15 cellular contexts compared by ENCODE assay signal in genomic region chr10:86486856-86487255, GRCh38. TPM values are rescaled to one million over a fixed set of nuclear protein-coding genes. Genes with fewer than 3 reads are reported as not detected.
A peak's percentile ranks its signal among the peaks of the same experiment; 100 is the strongest.
DNase-seq lines count a peak whose midpoint lies in the region; ATAC-seq, FAIRE-seq and TF ChIP-seq lines count a peak whose summit lies in the region.
"Had no signal": no experiment of that assay in that cellular context is flagged by ENCODE, and none has a peak within 500 bp of the region (broad histone marks: within the 10 kb centered on the region; RNA-seq: fewer than 3 reads in every experiment).

No MANE protein-coding gene starts in this region.

- H3K9ac ChIP-seq in GM12878 (ENCODE audit: control insufficient read depth, insufficient read depth, low read length) = no peak overlapping the region

- no TSS peak for BruUV-seq in GM12878 (replicated peaks; lab: Mats Ljungman, UMichigan)

- H3K4me1 ChIP-seq in GM12878 (ENCODE audit: control insufficient read depth, insufficient read depth, low read length) = peaks cover 9% of the 10 kb centered on the region
- H3K4me1 ChIP-seq in gastroesophageal sphincter = no peaks in the 10 kb centered on the region

- intact Hi-C loops in GM12878 (cut with micrococcal nuclease; ENCODE audit: unreplicated experiment) = no loop called here
- intact Hi-C loops in Right ventricle myocardium superior (cut with DNase I) = no loop called here

- no peak overlapping the region for H2AFZ ChIP-seq in GM12878 (ENCODE audit: control insufficient read depth, low read depth, low read length)

- peak; percentile 57 for ATAC-seq in GM19452 (IDR thresholded peaks at IDR 0.05; ENCODE audit: unreplicated experiment)
- ATAC-seq in HG03135 (IDR thresholded peaks at IDR 0.05; ENCODE audit: unreplicated experiment) = peak; percentile 48
- ATAC-seq in GM12878 = peak; percentile 78
- no peak for ATAC-seq in gastroesophageal sphincter
- no peak for ATAC-seq in Right ventricle myocardium superior (ENCODE audit: poor library complexity)
- no peak for ATAC-seq in omental fat pad (ENCODE audit: low FRiP score)
- ATAC-seq: activated CD8-positive, alpha-beta memory T cell treated with anti-CD3 and anti-CD28 coated beads, Interleukin-2, amount 10 ng/mL, durations not matched to agents 7 days and 5 days had no signal

- H3K4me3 ChIP-seq in GM12878 (no peak overlapping the region), gastroesophageal sphincter (no peak overlapping the region)
- H3K4me3 ChIP-seq: cardiac muscle cell had no signal

- peak; percentile 20 for DNase-seq in GM13976 (ENCODE audit: low spot score)
- DNase-seq in GM12878 (ENCODE audit: low read depth, low spot score) = peak; percentile 12
- DNase-seq in Right ventricle myocardium superior = no peak
- no peak for DNase-seq in stimulated activated naive CD4-positive, alpha-beta T cell (lab: John Stamatoyannopoulos, UW)
- no peak for DNase-seq in omental fat pad (ENCODE audit: low spot score)
- DNase-seq: activated CD8-positive, alpha-beta memory T cell treated with anti-CD3 and anti-CD28 coated beads, Interleukin-2, amount 10 ng/mL, durations not matched to agents 7 days and 5 days; Calu3; GF-D8; Karpas-422; NCI-H1694 treated with DMSO at 0.1 percent for 48 hours; NCI-H524 treated with DMSO at 0.1 percent for 48 hours had no signal

- CTCF ChIA-PET in GM12878 (lab: Yijun Ruan, JAX) = interaction anchor here (1.2 to 1.5 kb wide), 2 partner anchors 9 to 31 kb away, joined by 3 read pairs; no protein-coding TSS in a partner anchor

- H3K27me3 ChIP-seq in GM12878 (replicated peaks in 1 of 2; ENCODE audit: control insufficient read depth in 2 of 2, insufficient read depth in 2 of 2, low read length in 1 of 2) (no peaks in the 10 kb centered on the region), gastroesophageal sphincter (no peaks in the 10 kb centered on the region)
- H3K27me3 ChIP-seq: cardiac muscle cell had no signal

- SMC1A ChIA-PET in GM12878 (lab: Charles Lee; ENCODE audit: uncharacterized antibody, unreplicated experiment) = no interaction called here

- POLR2A ChIA-PET in GM12878 (lab: Charles Lee) = no interaction called here

- TF ChIP-seq CTCF in GM13976 (IDR thresholded peaks at IDR 0.05; ENCODE audit: borderline replicate concordance, control extremely low read depth, extremely low read depth, insufficient read depth, missing control alignments) (no peak), GM12878 (IDR thresholded peaks at IDR 0.05 in 2 of 3, conservative IDR thresholded peaks at IDR 0.05 in 1 of 3; ENCODE audit: control insufficient read depth in 2 of 3, extremely low read depth in 1 of 3, insufficient read depth in 1 of 3, low read depth in 3 of 3, low read length in 3 of 3) (no peak), gastroesophageal sphincter (IDR thresholded peaks at IDR 0.05) (no peak), omental fat pad (IDR thresholded peaks at IDR 0.05) (no peak)

- TF ChIP-seq EP300 in GM12878 (IDR thresholded peaks at IDR 0.05; ENCODE audit: borderline replicate concordance in 1 of 2, control insufficient read depth in 1 of 2, low read depth in 2 of 2, low read length in 2 of 2) (no peak), gastroesophageal sphincter (IDR thresholded peaks at IDR 0.05) (no peak)

- no peak for TF ChIP-seq RAD21 in GM12878 (IDR thresholded peaks at IDR 0.05; ENCODE audit: insufficient read depth, low read depth, low read length)

- in situ Hi-C loops in GM13976 (cut with MboI; ENCODE audit: low sequenced_read_pairs, unreplicated experiment) = no loop called here
- in situ Hi-C loops in GM12878 (cut with MboI) = no loop called here

- FAIRE-seq in GM12878 (lab: Jason Lieb, UNC) = peak; percentile 41

- no peak for TF ChIP-seq POLR2A in GM12878 (IDR thresholded peaks at IDR 0.05; ENCODE audit: low read depth, low read length)
- no peak for TF ChIP-seq POLR2A in gastroesophageal sphincter (IDR thresholded peaks at IDR 0.05)

- H4K20me1 ChIP-seq in GM12878 (ENCODE audit: control insufficient read depth, insufficient read depth) = no peaks in the 10 kb centered on the region

- WGBS in GM12878 (ENCODE audit: insufficient coverage, insufficient replicate concordance, low lambda C conversion rate, missing lambda C conversion rate) = 27% methylated on average over 4 of the region's 4 CpGs
- WGBS in gastroesophageal sphincter (ENCODE audit: low coverage in 1 of 2), 2 donors = 71 to 86% methylated on average over 1 to 3 of the region's 4 CpGs

- RAD21 ChIA-PET in GM12878 (lab: Charles Lee; ENCODE audit: unreplicated experiment) = no interaction called here

- peak overlapping the region; percentile 24 for H3K4me2 ChIP-seq in GM12878 (ENCODE audit: control insufficient read depth, insufficient read depth)

- H3K9me3 ChIP-seq in GM12878 (replicated peaks; ENCODE audit: control insufficient read depth, insufficient read depth, low read length) (no peaks in the 10 kb centered on the region), gastroesophageal sphincter (no peaks in the 10 kb centered on the region)

- peaks cover 13% of the 10 kb centered on the region for H3K79me2 ChIP-seq in GM12878 (ENCODE audit: control insufficient read depth, insufficient read depth, low read length)

- H3K36me3 ChIP-seq in GM12878 (ENCODE audit: control insufficient read depth in 2 of 2, insufficient read depth in 2 of 2, low read length in 1 of 2) (peaks cover 2 to 12% of the 10 kb centered on the region in 2 experiments), gastroesophageal sphincter (peaks cover 1 to 65% of the 10 kb centered on the region in 2 donors)

- H3K27ac ChIP-seq in GM12878 (ENCODE audit: control insufficient read depth, insufficient read depth) (peak overlapping the region; percentile 46), gastroesophageal sphincter (no peak overlapping the region)
- H3K27ac ChIP-seq: cardiac muscle cell had no signal

TF ChIP-seq in GM12878, 131 proteins besides CTCF, POLR2A, EP300 and RAD21 (continues in another document):
- TF ChIP-seq YY1 (IDR thresholded peaks at IDR 0.05; ENCODE audit: low read depth, low read length) (peak; percentile 65; the same call in 1 of the 2 replicates), SPI1 (IDR thresholded peaks at IDR 0.05; ENCODE audit: borderline replicate concordance, insufficient read depth, low read depth, low read length) (peak; percentile 64; the same call in 1 of the 2 replicates), GABPA (IDR thresholded peaks at IDR 0.05; ENCODE audit: low read depth) (no peak), STAT1 (conservative IDR thresholded peaks at IDR 0.05) (no peak), EED (IDR thresholded peaks at IDR 0.05; ENCODE audit: low read depth) (0 out of 2 replicates have a peak, but pooled peaks have one; percentile 26), CHD4 (IDR thresholded peaks at IDR 0.05) (no peak), MEF2A (IDR thresholded peaks at IDR 0.05; ENCODE audit: insufficient read depth, low read depth, low read length) (no peak)
- TF ChIP-seq, protein P1, sequence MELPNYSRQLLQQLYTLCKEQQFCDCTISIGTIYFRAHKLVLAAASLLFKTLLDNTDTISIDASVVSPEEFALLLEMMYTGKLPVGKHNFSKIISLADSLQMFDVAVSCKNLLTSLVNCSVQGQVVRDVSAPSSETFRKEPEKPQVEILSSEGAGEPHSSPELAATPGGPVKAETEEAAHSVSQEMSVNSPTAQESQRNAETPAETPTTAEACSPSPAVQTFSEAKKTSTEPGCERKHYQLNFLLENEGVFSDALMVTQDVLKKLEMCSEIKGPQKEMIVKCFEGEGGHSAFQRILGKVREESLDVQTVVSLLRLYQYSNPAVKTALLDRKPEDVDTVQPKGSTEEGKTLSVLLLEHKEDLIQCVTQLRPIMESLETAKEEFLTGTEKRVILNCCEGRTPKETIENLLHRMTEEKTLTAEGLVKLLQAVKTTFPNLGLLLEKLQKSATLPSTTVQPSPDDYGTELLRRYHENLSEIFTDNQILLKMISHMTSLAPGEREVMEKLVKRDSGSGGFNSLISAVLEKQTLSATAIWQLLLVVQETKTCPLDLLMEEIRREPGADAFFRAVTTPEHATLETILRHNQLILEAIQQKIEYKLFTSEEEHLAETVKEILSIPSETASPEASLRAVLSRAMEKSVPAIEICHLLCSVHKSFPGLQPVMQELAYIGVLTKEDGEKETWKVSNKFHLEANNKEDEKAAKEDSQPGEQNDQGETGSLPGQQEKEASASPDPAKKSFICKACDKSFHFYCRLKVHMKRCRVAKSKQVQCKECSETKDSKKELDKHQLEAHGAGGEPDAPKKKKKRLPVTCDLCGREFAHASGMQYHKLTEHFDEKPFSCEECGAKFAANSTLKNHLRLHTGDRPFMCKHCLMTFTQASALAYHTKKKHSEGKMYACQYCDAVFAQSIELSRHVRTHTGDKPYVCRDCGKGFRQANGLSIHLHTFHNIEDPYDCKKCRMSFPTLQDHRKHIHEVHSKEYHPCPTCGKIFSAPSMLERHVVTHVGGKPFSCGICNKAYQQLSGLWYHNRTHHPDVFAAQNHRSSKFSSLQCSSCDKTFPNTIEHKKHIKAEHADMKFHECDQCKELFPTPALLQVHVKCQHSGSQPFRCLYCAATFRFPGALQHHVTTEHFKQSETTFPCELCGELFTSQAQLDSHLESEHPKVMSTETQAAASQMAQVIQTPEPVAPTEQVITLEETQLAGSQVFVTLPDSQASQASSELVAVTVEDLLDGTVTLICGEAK (IDR thresholded peaks at IDR 0.05; ENCODE audit: borderline replicate concordance) = no peak

RNA-seq across cellular contexts. Expression of gene WAPL, which starts 34.7 kb away (rescaled TPM):
- total RNA-seq in GM12878 (2013; cell fraction: nucleolus; rRNA removed) = 71.4 and 74.0 TPM in 2 replicates
- 31.6 and 42.6 TPM in 2 replicates for total RNA-seq in GM12878 (2014; rRNA removed)
- total RNA-seq in GM12878 (2014; rRNA removed; fragmentation: Illumina TruSeq; extraction: Trizol) = 43.4 and 45.8 TPM in 2 replicates
- total RNA-seq in GM12878 (2021) = 31.2 and 31.3 TPM in 2 replicates
- 21.1 TPM for polyA plus RNA-seq in GM12878 (2011; ENCODE audit: low read depth)
- 25.2 and 30.3 TPM in 2 replicates for polyA plus RNA-seq in GM12878 (2011; rRNA removed)
- 9.3 and 12.5 TPM in 2 replicates for polyA plus RNA-seq in GM12878 (2011; cell fraction: cytosol; rRNA removed)
- 12.7 and 15.3 TPM in 2 replicates for polyA plus RNA-seq in GM12878 (2011; cell fraction: nucleus; rRNA removed)
- polyA plus RNA-seq in GM12878 (2012) = 23.9 and 24.0 TPM in 2 replicates
- polyA plus RNA-seq in GM12878 (2014; fragmentation: Illumina TruSeq; extraction: Trizol) = 30.1 and 40.2 TPM in 2 replicates
- polyA plus RNA-seq in GM12878 (2014; fragmentation: Nextera tagmentation; extraction: Ambion mirVana) = 10 to 100 TPM; 15.7 to 18.5 TPM
- polyA plus RNA-seq in GM12878 (2014; rRNA removed) = 18.4 and 20.3 TPM in 2 replicates
- polyA plus RNA-seq in GM12878 (2016; fragmentation: Nextera tagmentation; extraction: Ambion mirVana) = 10 to 100 TPM; 27.8 to 31.0 TPM
- 25.9 and 48.6 TPM in 2 replicates for polyA minus RNA-seq in GM12878 (2011; rRNA and poly(A)+ RNA removed)
- 19.8 and 25.7 TPM in 2 replicates for polyA minus RNA-seq in GM12878 (2011; cell fraction: cytosol; rRNA and poly(A)+ RNA removed)
- polyA minus RNA-seq in GM12878 (2011; cell fraction: nucleus; rRNA and poly(A)+ RNA removed) = 13.3 and 25.1 TPM in 2 replicates
- total RNA-seq in gastroesophageal sphincter = 10 to 100 TPM; 35.6 to 55.1 (median 40.6) TPM
- total RNA-seq in Right ventricle myocardium superior = 19.7 TPM
- 10 to 100 TPM; 29.8 to 61.5 (median 40.1) TPM for total RNA-seq in omental fat pad

Comparison
In these comparisons a context has a peak if more than half of its experiments do, and no peak if none do; other contexts are left out.
1. DNase-seq: peak in GM13976 (single experiment) and GM12878 (single experiment); none in Right ventricle myocardium superior (single experiment), stimulated activated naive CD4-positive, alpha-beta T cell (0 of 6) and omental fat pad (single experiment).
2. ATAC-seq: peak in GM19452 (single experiment), HG03135 (single experiment) and GM12878 (single experiment); none in gastroesophageal sphincter (single experiment), Right ventricle myocardium superior (single experiment) and omental fat pad (single experiment).